In the genomic region with DNA sequence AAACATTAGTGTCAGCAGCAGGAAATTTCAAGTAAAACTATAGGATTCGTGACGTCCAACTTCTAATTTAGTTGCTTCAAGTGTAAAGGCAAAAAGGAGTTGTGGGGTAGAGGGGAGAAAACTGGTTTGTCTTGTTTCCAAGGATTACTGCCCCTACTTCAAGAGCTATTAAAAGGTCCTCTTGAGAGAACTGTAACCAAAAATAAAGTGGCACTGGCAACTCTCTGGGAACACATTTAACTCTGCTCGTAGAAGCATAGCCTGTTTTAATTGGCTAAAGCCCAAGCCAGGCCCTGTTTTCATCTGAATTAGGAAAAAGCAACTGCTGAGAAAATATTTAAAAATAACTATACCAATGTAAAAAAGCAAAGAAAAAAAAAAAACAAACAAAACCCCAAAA, we compare ENCODE assay signal across 10 cellular contexts. TPM values are rescaled to one million over a fixed set of nuclear protein-coding genes. Genes with fewer than 3 reads are reported as not detected.
DNase-seq lines count a peak whose midpoint lies in the region; ATAC-seq and TF ChIP-seq lines count a peak whose summit lies in the region.
"Had no signal": no experiment of that assay in that cellular context is flagged by ENCODE, and none has a peak within 500 bp of the region (broad histone marks: within the 10 kb centered on the region; RNA-seq: fewer than 3 reads in every experiment).

No MANE protein-coding gene starts in this region.

- intact Hi-C loops in lower lobe of right lung (cut with DNase I) = no loop called here

- peaks cover 2% of the 10 kb centered on the region for H3K9me3 Mint-ChIP-seq in type B pancreatic cell

- in situ Hi-C loops in astrocyte of the spinal cord (cut with HindIII; ENCODE audit: low sequenced_read_pairs) = no loop called here

- ATAC-seq in lower lobe of right lung (peak; percentile 66 to 85), HG03175 (IDR thresholded peaks at IDR 0.05; ENCODE audit: unreplicated experiment) (no peak)

- peaks cover 26% of the 10 kb centered on the region for H3K4me1 ChIP-seq in lower lobe of right lung

- H3K4me3 Mint-ChIP-seq in type B pancreatic cell = no peak overlapping the region

- H3K27ac ChIP-seq in lower lobe of right lung = peak overlapping the region; percentile 75

- H3K36me3 ChIP-seq in lower lobe of right lung = no peaks in the 10 kb centered on the region

- H3K27ac Mint-ChIP-seq in type B pancreatic cell = peak overlapping the region; percentile 58
- H3K27ac Mint-ChIP-seq: activated T-helper 2 cell treated with anti-CD3 and anti-CD28 coated beads, Interferon-gamma antibody, Interleukin-2, Interleukin-4, amounts not matched to agents 10 μg/mL and 5 μg/mL and 100 μg/mL, durations not matched to agents 14 hours and 24 hours and 36 hours had no signal

- TF ChIP-seq CTCF in astrocyte of the spinal cord (IDR thresholded peaks at IDR 0.05; ENCODE audit: low read depth, low read length) (no peak), lower lobe of right lung (IDR thresholded peaks at IDR 0.05) (no peak), type B pancreatic cell (conservative IDR thresholded peaks at IDR 0.05) (no peak)

- H3K4me1 Mint-ChIP-seq in type B pancreatic cell (ENCODE audit: unreplicated experiment) = no peaks in the 10 kb centered on the region

- no peak overlapping the region for H3K4me3 ChIP-seq in astrocyte of the spinal cord (ENCODE audit: low read depth, low read length)
- no peak overlapping the region for H3K4me3 ChIP-seq in lower lobe of right lung

- H3K36me3 Mint-ChIP-seq in type B pancreatic cell = no peaks in the 10 kb centered on the region

- no peaks in the 10 kb centered on the region for H3K9me3 ChIP-seq in lower lobe of right lung

- DNase-seq in NCI-H1436 treated with DMSO at 0.1 percent for 48 hours (lab: John Stamatoyannopoulos, UW) (peak; percentile 50), astrocyte of the spinal cord (ENCODE audit: low read depth, low spot score) (peak; percentile 42), lower lobe of right lung (no peak), type B pancreatic cell (ENCODE audit: extremely low spot score, unreplicated experiment) (no peak), C1 segment of cervical spinal cord (lab: John Stamatoyannopoulos, UW) (no peak), AG20443 (ENCODE audit: low spot score) (no peak)
- DNase-seq: DND-41; effector CD4-positive, alpha-beta T cell had no signal

- H3K27me3 ChIP-seq in lower lobe of right lung (ENCODE audit: low read depth) = peaks cover 6% of the 10 kb centered on the region

- H3K27me3 Mint-ChIP-seq in type B pancreatic cell = peaks cover 3% of the 10 kb centered on the region

RNA-seq across cellular contexts. Expression of a gene that starts 51.8 kb away (rescaled TPM):
- total RNA-seq in lower lobe of right lung = 54.5 TPM
- total RNA-seq in type B pancreatic cell (ENCODE audit: low replicate concordance) = 42.6 and 43.6 TPM in 2 replicates

RNA-seq across cellular contexts. Expression of a gene that starts 55.4 kb away (rescaled TPM):
- total RNA-seq in lower lobe of right lung (210 TPM), type B pancreatic cell (ENCODE audit: low replicate concordance) (26.9 and 53.5 TPM in 2 replicates)

Comparison
In these comparisons a context has a peak if more than half of its experiments do, and no peak if none do; other contexts are left out.
1. DNase-seq: peak in NCI-H1436 treated with DMSO at 0.1 percent for 48 hours (single experiment) and astrocyte of the spinal cord (single experiment); none in lower lobe of right lung (single experiment), type B pancreatic cell (single experiment), C1 segment of cervical spinal cord (0 of 14) and AG20443 (single experiment).